1 cellular context compared by ENCODE assay signal in genomic region chr2:170525566-170525900, GRCh38.
TF ChIP-seq lines count a peak whose summit lies in the region.

No MANE protein-coding gene starts in this region.

TF ChIP-seq in GM23338, 12 proteins besides CTCF, POLR2A, EP300 and RAD21 (continued from another document):
- TF ChIP-seq ZNF462 (CRISPR knock-in tag; IDR thresholded peaks at IDR 0.05) (no peak), REST (IDR thresholded peaks at IDR 0.05; ENCODE audit: unreplicated experiment) (no peak), POLR2AphosphoS5 (IDR thresholded peaks at IDR 0.05; ENCODE audit: low read depth) (no peak), NANOG (IDR thresholded peaks at IDR 0.05; ENCODE audit: borderline replicate concordance) (no peak), CREB1 (CRISPR knock-in tag; IDR thresholded peaks at IDR 0.05; ENCODE audit: low read depth) (no peak)
